Comparison of ENCODE assay signal across 8 cellular contexts in the genomic region with DNA sequence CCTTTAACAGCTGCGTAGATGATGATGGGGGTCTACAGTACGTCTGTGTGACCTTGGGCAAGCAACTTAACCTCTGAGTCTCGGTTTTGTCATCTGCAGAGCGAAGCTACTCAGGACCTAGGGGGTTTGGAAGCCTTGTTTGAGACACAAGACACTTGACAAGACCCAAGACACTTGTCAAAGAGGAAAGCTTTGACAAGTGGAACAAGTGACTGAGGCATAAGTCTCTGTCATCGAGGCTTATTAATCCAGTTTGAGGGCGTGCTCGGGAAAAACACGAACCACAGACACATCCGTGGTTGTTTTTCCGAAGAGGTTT. TPM values are rescaled to one million over a fixed set of nuclear protein-coding genes. Genes with fewer than 3 reads are reported as not detected.
DNase-seq lines count a peak whose midpoint lies in the region; ATAC-seq and FAIRE-seq lines count a peak whose summit lies in the region.

No MANE protein-coding gene starts in this region.

- H3K9ac ChIP-seq in iPS-20b (ENCODE audit: low read depth, low read length), result peak overlapping the region; percentile 55; the same call in 1 of the 2 replicates

- H3K27ac ChIP-seq in iPS-20b (ENCODE audit: low read length), result no peak overlapping the region
- peak overlapping the region in 1 of 2 donors; percentile 61 for H3K27ac ChIP-seq in small intestine (ENCODE audit: low read depth in 1 of 2, low read length in 1 of 2)

- no peaks in the 10 kb centered on the region for H3K27me3 Mint-ChIP-seq in T-helper 2 cell treated with Interferon-gamma antibody and Interleukin-4, amounts not matched to agents 5 μg/mL and 100 μg/mL, for 36 hours (ENCODE audit: low read depth)
- H3K27me3 Mint-ChIP-seq in activated T-helper 2 cell treated with anti-CD3 and anti-CD28 coated beads, Interferon-gamma antibody, Interleukin-2, Interleukin-4, amounts not matched to agents 10 μg/mL and 5 μg/mL and 100 μg/mL, durations not matched to agents 14 hours and 24 hours and 36 hours (ENCODE audit: low read depth), result peaks cover 3% of the 10 kb centered on the region
- peaks cover 7% of the 10 kb centered on the region for H3K27me3 Mint-ChIP-seq in stimulated activated naive CD8-positive, alpha-beta T cell treated with anti-CD3 and anti-CD28 coated beads, Interleukin-15, amount 100 ng/mL, for 72 hours

- peaks cover 17% of the 10 kb centered on the region for H3K4me1 Mint-ChIP-seq in T-helper 2 cell treated with Interferon-gamma antibody and Interleukin-4, amounts not matched to agents 5 μg/mL and 100 μg/mL, for 36 hours (ENCODE audit: low read depth)
- H3K4me1 Mint-ChIP-seq in activated T-helper 2 cell treated with anti-CD3 and anti-CD28 coated beads, Interferon-gamma antibody, Interleukin-2, Interleukin-4, amounts not matched to agents 10 μg/mL and 5 μg/mL and 100 μg/mL, durations not matched to agents 14 hours and 24 hours and 36 hours (ENCODE audit: low read depth), result peaks cover 15% of the 10 kb centered on the region
- peaks cover 26% of the 10 kb centered on the region for H3K4me1 Mint-ChIP-seq in stimulated activated naive CD8-positive, alpha-beta T cell treated with anti-CD3 and anti-CD28 coated beads, Interleukin-15, amount 100 ng/mL, for 72 hours

- H3K4me3 Mint-ChIP-seq in T-helper 2 cell treated with Interferon-gamma antibody and Interleukin-4, amounts not matched to agents 5 μg/mL and 100 μg/mL, for 36 hours, result peak overlapping the region; percentile 85
- peak overlapping the region; percentile 78 for H3K4me3 Mint-ChIP-seq in activated T-helper 2 cell treated with anti-CD3 and anti-CD28 coated beads, Interferon-gamma antibody, Interleukin-2, Interleukin-4, amounts not matched to agents 10 μg/mL and 5 μg/mL and 100 μg/mL, durations not matched to agents 14 hours and 24 hours and 36 hours (ENCODE audit: low read depth)
- peak overlapping the region; percentile 85 for H3K4me3 Mint-ChIP-seq in stimulated activated naive CD8-positive, alpha-beta T cell treated with anti-CD3 and anti-CD28 coated beads, Interleukin-15, amount 100 ng/mL, for 72 hours

- no peak for FAIRE-seq in small intestine (lab: Jason Lieb, UNC)

- H3K36me3 ChIP-seq in iPS-20b (ENCODE audit: insufficient read depth, low read depth, low read length) (no peaks in the 10 kb centered on the region), small intestine (ENCODE audit: control insufficient read depth in 2 of 2, insufficient read depth in 2 of 2, low read length in 2 of 2) (no peaks in the 10 kb centered on the region)

- WGBS in small intestine, 3 donors, result 37 to 54% (median 49%) methylated on average over 10 of the region's 10 CpGs

- H3K4me3 ChIP-seq in iPS-20b (ENCODE audit: low read length), result peak overlapping the region; percentile 60
- H3K4me3 ChIP-seq in small intestine (ENCODE audit: low read depth in 1 of 2, low read length in 2 of 2), result peak overlapping the region in 1 of 2 donors; percentile 17

- no peaks in the 10 kb centered on the region for H3K36me3 Mint-ChIP-seq in T-helper 2 cell treated with Interferon-gamma antibody and Interleukin-4, amounts not matched to agents 5 μg/mL and 100 μg/mL, for 36 hours (ENCODE audit: low read depth)
- no peaks in the 10 kb centered on the region for H3K36me3 Mint-ChIP-seq in activated T-helper 2 cell treated with anti-CD3 and anti-CD28 coated beads, Interferon-gamma antibody, Interleukin-2, Interleukin-4, amounts not matched to agents 10 μg/mL and 5 μg/mL and 100 μg/mL, durations not matched to agents 14 hours and 24 hours and 36 hours (ENCODE audit: low read depth)

- H3K4me1 ChIP-seq in iPS-20b (ENCODE audit: insufficient read depth, low read length) (peaks cover 5% of the 10 kb centered on the region; the same call in 1 of the 2 replicates), small intestine (ENCODE audit: control insufficient read depth in 2 of 2, insufficient read depth in 1 of 2, low read depth in 1 of 2, low read length in 1 of 2) (peaks cover 2 to 3% of the 10 kb centered on the region in 2 donors)

- ATAC-seq in stimulated activated naive CD8-positive, alpha-beta T cell treated with anti-CD3 and anti-CD28 coated beads, Interleukin-15, amount 100 ng/mL, for 72 hours, result peak; percentile 16
- ATAC-seq in GM21447 (IDR thresholded peaks at IDR 0.05; ENCODE audit: unreplicated experiment), result no peak

- H3K27ac Mint-ChIP-seq in T-helper 2 cell treated with Interferon-gamma antibody and Interleukin-4, amounts not matched to agents 5 μg/mL and 100 μg/mL, for 36 hours, result peak overlapping the region; percentile 93
- peak overlapping the region; percentile 93 for H3K27ac Mint-ChIP-seq in activated T-helper 2 cell treated with anti-CD3 and anti-CD28 coated beads, Interferon-gamma antibody, Interleukin-2, Interleukin-4, amounts not matched to agents 10 μg/mL and 5 μg/mL and 100 μg/mL, durations not matched to agents 14 hours and 24 hours and 36 hours
- peak overlapping the region; percentile 64 to 89 for H3K27ac Mint-ChIP-seq in stimulated activated naive CD8-positive, alpha-beta T cell treated with anti-CD3 and anti-CD28 coated beads, Interleukin-15, amount 100 ng/mL, for 72 hours

- DNase-seq in T-helper 2 cell treated with Interferon-gamma antibody and Interleukin-4, amounts not matched to agents 5 μg/mL and 100 μg/mL, for 36 hours (ENCODE audit: low spot score), result no peak
- DNase-seq in T-helper 2 cell (no peak), small intestine (no peak), Ammon's horn (ENCODE audit: low spot score) (no peak)
- no peak for DNase-seq in activated T-helper 2 cell treated with anti-CD3 and anti-CD28 coated beads, Interferon-gamma antibody, Interleukin-2, Interleukin-4, amounts not matched to agents 10 μg/mL and 5 μg/mL and 100 μg/mL, durations not matched to agents 14 hours and 24 hours and 36 hours (ENCODE audit: low spot score)
- no peak for DNase-seq in stimulated activated naive CD8-positive, alpha-beta T cell treated with anti-CD3 and anti-CD28 coated beads, Interleukin-15, amount 100 ng/mL, for 72 hours

- H3K9me3 ChIP-seq in iPS-20b (ENCODE audit: insufficient read depth, low read depth, low read length) (no peaks in the 10 kb centered on the region), small intestine (ENCODE audit: control insufficient read depth, low read depth) (no peaks in the 10 kb centered on the region)

- no peaks in the 10 kb centered on the region for H3K9me3 Mint-ChIP-seq in T-helper 2 cell treated with Interferon-gamma antibody and Interleukin-4, amounts not matched to agents 5 μg/mL and 100 μg/mL, for 36 hours
- peaks cover 3% of the 10 kb centered on the region for H3K9me3 Mint-ChIP-seq in activated T-helper 2 cell treated with anti-CD3 and anti-CD28 coated beads, Interferon-gamma antibody, Interleukin-2, Interleukin-4, amounts not matched to agents 10 μg/mL and 5 μg/mL and 100 μg/mL, durations not matched to agents 14 hours and 24 hours and 36 hours
- H3K9me3 Mint-ChIP-seq in stimulated activated naive CD8-positive, alpha-beta T cell treated with anti-CD3 and anti-CD28 coated beads, Interleukin-15, amount 100 ng/mL, for 72 hours, result no peaks in the 10 kb centered on the region

- intact Hi-C loops in activated T-helper 2 cell treated with anti-CD3 and anti-CD28 coated beads, Interferon-gamma antibody, Interleukin-2, Interleukin-4, amounts not matched to agents 10 μg/mL and 5 μg/mL and 100 μg/mL, durations not matched to agents 14 hours and 24 hours and 36 hours (cut with micrococcal nuclease), result loop anchor here (2.0 to 5.0 kb wide), 2 partner anchors 102 to 117 kb away; a partner anchor contains a TSS

- H3K27me3 ChIP-seq in iPS-20b (ENCODE audit: insufficient read depth, low read length) (peaks cover 12% of the 10 kb centered on the region), small intestine (ENCODE audit: control insufficient read depth in 2 of 2, insufficient read depth in 2 of 2, low read length in 2 of 2) (no peaks in the 10 kb centered on the region)

RNA-seq across cellular contexts. Expression of a gene that starts 0.7 kb away (rescaled TPM):
- 15.4 and 18.0 TPM in 2 replicates for total RNA-seq in activated T-helper 2 cell treated with anti-CD3 and anti-CD28 coated beads, Interferon-gamma antibody, Interleukin-2, Interleukin-4, amounts not matched to agents 10 μg/mL and 5 μg/mL and 100 μg/mL, durations not matched to agents 14 hours and 24 hours and 36 hours
- polyA plus RNA-seq in small intestine, result 10 to 100 TPM; 22.1 to 89.5 (median 71.1) TPM

RNA-seq across cellular contexts. Expression of a gene that starts 16.2 kb away (rescaled TPM):
- total RNA-seq in activated T-helper 2 cell treated with anti-CD3 and anti-CD28 coated beads, Interferon-gamma antibody, Interleukin-2, Interleukin-4, amounts not matched to agents 10 μg/mL and 5 μg/mL and 100 μg/mL, durations not matched to agents 14 hours and 24 hours and 36 hours, result not detected in 2 replicates
- 100 to 1,000 TPM in 2 of 3 donors, 10 to 100 TPM in 1; 63.6 to 801 (median 577) TPM for polyA plus RNA-seq in small intestine
